In the genomic region with DNA sequence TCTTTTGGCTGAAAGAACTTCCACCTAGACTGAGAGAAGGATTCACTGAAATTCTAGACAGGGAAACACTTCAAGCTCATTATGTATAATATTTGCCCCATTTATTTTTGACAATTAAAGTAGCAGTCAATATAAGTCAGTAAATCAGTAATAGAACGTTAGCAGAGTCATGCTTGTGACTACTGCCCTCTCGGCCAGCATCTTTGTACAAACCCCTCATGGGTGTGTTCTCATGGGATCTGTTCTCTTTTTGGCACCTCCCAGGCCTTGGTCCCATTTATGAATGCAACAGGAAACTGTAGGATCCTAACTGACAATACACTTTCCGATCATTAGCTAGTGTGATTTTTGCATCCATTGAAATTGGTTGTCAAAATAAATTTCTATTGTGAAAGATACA, we compare ENCODE assay signal across 12 cellular contexts. TPM values are rescaled to one million over a fixed set of nuclear protein-coding genes. Genes with fewer than 3 reads are reported as not detected.
DNase-seq lines count a peak whose midpoint lies in the region; ATAC-seq and TF ChIP-seq lines count a peak whose summit lies in the region.
"Had no signal": no experiment of that assay in that cellular context is flagged by ENCODE, and none has a peak within 500 bp of the region (broad histone marks: within the 10 kb centered on the region; RNA-seq: fewer than 3 reads in every experiment).

No MANE protein-coding gene starts in this region.

- no peak for TF ChIP-seq CTCF in OCI-LY7 (conservative IDR thresholded peaks at IDR 0.05; ENCODE audit: low read length)

- peaks cover 20% of the 10 kb centered on the region for H3K4me1 ChIP-seq in OCI-LY7 (ENCODE audit: insufficient read depth, low read length, poor library complexity, severe bottlenecking)
- H3K4me1 ChIP-seq in effector memory CD4-positive, alpha-beta T cell (ENCODE audit: control insufficient read depth, insufficient read depth, low read length, poor library complexity, severe bottlenecking): peaks cover 13% of the 10 kb centered on the region
- H3K4me1 ChIP-seq: adrenal gland had no signal

- H3K9me2 ChIP-seq in OCI-LY7 (ENCODE audit: insufficient read depth, low read length): no peaks in the 10 kb centered on the region

- POLR2A ChIA-PET in OCI-LY7 (lab: Charles Lee): interaction anchor here (1.3 kb wide), 1 partner anchor 32 kb away, joined by 5 read pairs; no protein-coding TSS in a partner anchor

- H3K36me3 ChIP-seq in OCI-LY7 (ENCODE audit: insufficient read depth, low read length): peaks cover 50% of the 10 kb centered on the region
- peaks cover 16% of the 10 kb centered on the region for H3K36me3 ChIP-seq in effector memory CD4-positive, alpha-beta T cell (ENCODE audit: control insufficient read depth, insufficient read depth, low read length)

- H4K20me1 ChIP-seq in OCI-LY7 (ENCODE audit: insufficient read depth, low read length): no peaks in the 10 kb centered on the region

- CTCF ChIA-PET in OCI-LY7 (lab: Charles Lee; ENCODE audit: unreplicated experiment): no interaction called here

- H3K27ac ChIP-seq in OCI-LY7 (ENCODE audit: low read depth, low read length, poor library complexity, severe bottlenecking): peak overlapping the region; percentile 99
- H3K27ac ChIP-seq in effector memory CD4-positive, alpha-beta T cell (ENCODE audit: insufficient read depth, low read length, poor library complexity, severe bottlenecking): peak overlapping the region; percentile 91

- no peaks in the 10 kb centered on the region for H3K9me3 ChIP-seq in OCI-LY7 (ENCODE audit: low read length)
- no peaks in the 10 kb centered on the region for H3K9me3 ChIP-seq in effector memory CD4-positive, alpha-beta T cell (ENCODE audit: control insufficient read depth, low read length)
- H3K9me3 ChIP-seq: adrenal gland had no signal

- H3K4me3 ChIP-seq in OCI-LY7 (ENCODE audit: low read depth, low read length, poor library complexity, severe bottlenecking): peak overlapping the region; percentile 95
- H3K4me3 ChIP-seq in effector memory CD4-positive, alpha-beta T cell (ENCODE audit: insufficient read depth, low read depth, low read length, poor library complexity, severe bottlenecking): peak overlapping the region; percentile 82

- intact Hi-C loops in OCI-LY7 (cut with micrococcal nuclease; ENCODE audit: unreplicated experiment): no loop called here

- H3K9me3 Mint-ChIP-seq in activated T-cell treated with anti-CD3 and anti-CD28 coated beads, Interleukin-2, amount 50 U/mL, for 4 hours: no peaks in the 10 kb centered on the region
- H3K9me3 Mint-ChIP-seq in stimulated activated naive B cell treated with anti-CD40 and anti-IgM and Interleukin-4, amounts not matched to agents 10 μg/mL and 1 μg/mL and 100 μg/mL, for 72 hours: no peaks in the 10 kb centered on the region

- H2AFZ ChIP-seq in OCI-LY7 (ENCODE audit: low read length): no peak overlapping the region

- no peaks in the 10 kb centered on the region for H3K27me3 ChIP-seq in effector memory CD4-positive, alpha-beta T cell (replicated peaks; ENCODE audit: control insufficient read depth, insufficient read depth, low read length, poor library complexity, severe bottlenecking)
- H3K27me3 ChIP-seq: adrenal gland had no signal

- H3K4me1 Mint-ChIP-seq in activated T-cell treated with anti-CD3 and anti-CD28 coated beads, Interleukin-2, amount 50 U/mL, for 4 hours (ENCODE audit: low read depth): peaks cover 52% of the 10 kb centered on the region
- H3K4me1 Mint-ChIP-seq in stimulated activated naive B cell treated with anti-CD40 and anti-IgM and Interleukin-4, amounts not matched to agents 10 μg/mL and 1 μg/mL and 100 μg/mL, for 72 hours: peaks cover 18 to 48% of the 10 kb centered on the region in 2 donors

- peak overlapping the region; percentile 76 for H3K27ac Mint-ChIP-seq in stimulated activated naive B cell treated with anti-CD40 and anti-IgM and Interleukin-4, amounts not matched to agents 10 μg/mL and 1 μg/mL and 100 μg/mL, for 72 hours

- H3K4me2 ChIP-seq in OCI-LY7 (ENCODE audit: low read length): peak overlapping the region; percentile 98

- H3K79me2 ChIP-seq in OCI-LY7 (ENCODE audit: insufficient read depth, low read depth, low read length): peaks cover 23% of the 10 kb centered on the region; the same call in 1 of the 2 replicates

- ATAC-seq in activated T-cell treated with anti-CD3 and anti-CD28 coated beads, Interleukin-2, amount 50 U/mL, for 4 hours: no peak
- no peak for ATAC-seq in stimulated activated naive B cell treated with anti-CD40 and anti-IgM and Interleukin-4, amounts not matched to agents 10 μg/mL and 1 μg/mL and 100 μg/mL, for 72 hours (replicated peaks)
- no peak for ATAC-seq in GM21529 (IDR thresholded peaks at IDR 0.05; ENCODE audit: unreplicated experiment)

- no peak for DNase-seq in activated T-cell treated with anti-CD3 and anti-CD28 coated beads, Interleukin-2, amount 50 U/mL, for 4 hours
- no peak for DNase-seq in activated T-cell treated with anti-CD3 and anti-CD28 coated beads, Interleukin-2, amount 50 U/mL, for 48 hours
- DNase-seq in OCI-LY7 (ENCODE audit: low spot score): no peak
- DNase-seq in effector memory CD4-positive, alpha-beta T cell: no peak
- DNase-seq in stimulated activated naive B cell treated with anti-CD40 and anti-IgM and Interleukin-4, amounts not matched to agents 10 μg/mL and 1 μg/mL and 100 μg/mL, for 72 hours: no peak
- DNase-seq in HT-29 (ENCODE audit: low spot score): no peak
- DNase-seq in NCI-H526 (lab: John Stamatoyannopoulos, UW): no peak
- DNase-seq: activated CD4-positive, CD25-positive, alpha-beta regulatory T cell treated with anti-CD3 and anti-CD28 coated beads, Interleukin-2, amount 50 U/mL, for 72 hours; adrenal gland; KBM-7; NCI-H187 had no signal

- H3K27me3 Mint-ChIP-seq in activated T-cell treated with anti-CD3 and anti-CD28 coated beads, Interleukin-2, amount 50 U/mL, for 4 hours (ENCODE audit: low read depth): no peaks in the 10 kb centered on the region
- H3K27me3 Mint-ChIP-seq in stimulated activated naive B cell treated with anti-CD40 and anti-IgM and Interleukin-4, amounts not matched to agents 10 μg/mL and 1 μg/mL and 100 μg/mL, for 72 hours: no peaks in the 10 kb centered on the region

- peak overlapping the region; percentile 83 for H3K4me3 Mint-ChIP-seq in activated T-cell treated with anti-CD3 and anti-CD28 coated beads, Interleukin-2, amount 50 U/mL, for 4 hours
- peak overlapping the region; percentile 29 to 41 for H3K4me3 Mint-ChIP-seq in stimulated activated naive B cell treated with anti-CD40 and anti-IgM and Interleukin-4, amounts not matched to agents 10 μg/mL and 1 μg/mL and 100 μg/mL, for 72 hours

- H3K36me3 Mint-ChIP-seq in activated T-cell treated with anti-CD3 and anti-CD28 coated beads, Interleukin-2, amount 50 U/mL, for 4 hours (ENCODE audit: insufficient read depth): peaks cover 36% of the 10 kb centered on the region
- peaks cover 10 to 27% of the 10 kb centered on the region in 2 donors for H3K36me3 Mint-ChIP-seq in stimulated activated naive B cell treated with anti-CD40 and anti-IgM and Interleukin-4, amounts not matched to agents 10 μg/mL and 1 μg/mL and 100 μg/mL, for 72 hours

- BruUV-seq in OCI-LY7 (replicated peaks; lab: Mats Ljungman, UMichigan): no TSS peak

RNA-seq across cellular contexts. Expression of gene MSL3, which starts 2.9 kb away (rescaled TPM):
- 10 to 100 TPM; 37.5 to 41.2 (median 38.3) TPM for total RNA-seq in activated T-cell treated with anti-CD3 and anti-CD28 coated beads, Interleukin-2, amount 50 U/mL, for 4 hours
- total RNA-seq in OCI-LY7 (2014; rRNA removed; shearing (Covaris generic)): 29.4 and 40.7 TPM in 2 replicates
- total RNA-seq in OCI-LY7 (2022): 42.5 and 47.7 TPM in 2 replicates
- total RNA-seq in HT-29 (2014; rRNA removed; shearing (Covaris generic)): 7.3 and 7.5 TPM in 2 replicates
